Comparison of ENCODE assay signal across 22 cellular contexts in genomic region chr9:89588271-89588879, GRCh38. TPM values are rescaled to one million over a fixed set of nuclear protein-coding genes. Genes with fewer than 3 reads are reported as not detected.
"Had no signal": no experiment of that assay in that cellular context is flagged by ENCODE, and none has a peak within 500 bp of the region (broad histone marks: within the 10 kb centered on the region; RNA-seq: fewer than 3 reads in every experiment).

No MANE protein-coding gene starts in this region.

- DNase-seq: activated CD4-positive, alpha-beta T cell treated with anti-CD3 and anti-CD28 coated beads for 36 hours; activated CD4-positive, alpha-beta T cell treated with anti-CD3 and anti-CD28 coated beads, Interleukin-2, amount 50 U/mL, for 48 hours; activated CD4-positive, CD25-positive, alpha-beta regulatory T cell; activated gamma-delta T cell; activated naive CD4-positive, alpha-beta T cell treated with anti-CD3 and anti-CD28 coated beads for 36 hours; activated T-cell treated with anti-CD3 and anti-CD28 coated beads, Interleukin-2, amount 50 U/mL, for 48 hours; cerebellar nuclear complex; NCI-H1092; NCI-H1417; NCI-H1930; NCI-H2171; NCI-H2227 treated with DMSO at 0.1 percent for 48 hours; NCI-H524; NCI-H748 treated with DMSO at 0.1 percent for 48 hours; SIG-M5; T-helper 17 cell; T-helper 9 cell had no signal

- H3K9me3 Mint-ChIP-seq: activated naive CD4-positive, alpha-beta T cell treated with anti-CD3 and anti-CD28 coated beads for 36 hours; activated T-helper 17 cell treated with anti-CD3 and anti-CD28 coated beads, Interleukin-2, amount 50 U/mL, for 72 hours had no signal

- H3K27ac Mint-ChIP-seq: activated CD4-positive, alpha-beta T cell treated with anti-CD3 and anti-CD28 coated beads for 36 hours; activated naive CD4-positive, alpha-beta T cell treated with anti-CD3 and anti-CD28 coated beads for 36 hours; activated naive CD8-positive, alpha-beta T cell; activated T-helper 17 cell treated with anti-CD3 and anti-CD28 coated beads, Interleukin-2, amount 50 U/mL, for 72 hours; T-helper 17 cell had no signal

- H3K4me1 Mint-ChIP-seq: activated CD4-positive, alpha-beta T cell treated with anti-CD3 and anti-CD28 coated beads for 36 hours; activated T-helper 17 cell treated with anti-CD3 and anti-CD28 coated beads, Interleukin-2, amount 50 U/mL, for 72 hours; T-helper 17 cell had no signal

- H3K27ac ChIP-seq: KMS-11 had no signal

- ATAC-seq: activated CD4-positive, alpha-beta T cell treated with anti-CD3 and anti-CD28 coated beads for 36 hours; activated T-helper 17 cell treated with anti-CD3 and anti-CD28 coated beads, Interleukin-2, amount 50 U/mL, for 72 hours; T-helper 17 cell had no signal

- H3K4me3 Mint-ChIP-seq: activated CD4-positive, alpha-beta T cell treated with anti-CD3 and anti-CD28 coated beads for 36 hours; activated naive CD4-positive, alpha-beta T cell treated with anti-CD3 and anti-CD28 coated beads for 36 hours; activated naive CD8-positive, alpha-beta T cell; activated T-helper 17 cell treated with anti-CD3 and anti-CD28 coated beads, Interleukin-2, amount 50 U/mL, for 72 hours; T-helper 17 cell had no signal

RNA-seq across cellular contexts. Expression of gene GADD45G, which starts 16.4 kb away (rescaled TPM):
- total RNA-seq: MCF 10A, OCI-LY7 had no signal
